Comparison of ENCODE assay signal across 14 cellular contexts in genomic region chr14:64734990-64735389, GRCh38. TPM values are rescaled to one million over a fixed set of nuclear protein-coding genes. Genes with fewer than 3 reads are reported as not detected.
A peak's percentile ranks its signal among the peaks of the same experiment; 100 is the strongest.
DNase-seq lines count a peak whose midpoint lies in the region; FAIRE-seq and TF ChIP-seq lines count a peak whose summit lies in the region.
"Had no signal": no experiment of that assay in that cellular context is flagged by ENCODE, and none has a peak within 500 bp of the region (broad histone marks: within the 10 kb centered on the region; RNA-seq: fewer than 3 reads in every experiment).

No MANE protein-coding gene starts in this region.

- H3K4me3 ChIP-seq in ascending aorta: no peak overlapping the region
- H3K4me3 ChIP-seq: skin epidermis, testis had no signal

- H3K27ac Mint-ChIP-seq in neural crest cell (ENCODE audit: unreplicated experiment): peak overlapping the region; percentile 70

- peaks cover 5% of the 10 kb centered on the region for H3K36me3 Mint-ChIP-seq in neural crest cell (ENCODE audit: low read depth)

- peak overlapping the region; percentile 38 to 48 for H3K27ac ChIP-seq in ascending aorta
- H3K27ac ChIP-seq: testis had no signal

- no peaks in the 10 kb centered on the region for H3K27me3 ChIP-seq in ascending aorta
- H3K27me3 ChIP-seq: testis had no signal

- H3K4me1 Mint-ChIP-seq in neural crest cell: peaks cover 14% of the 10 kb centered on the region

- peaks cover 4 to 7% of the 10 kb centered on the region in 2 donors for H3K4me1 ChIP-seq in ascending aorta
- H3K4me1 ChIP-seq: testis had no signal

- peak; percentile 83 for FAIRE-seq in HTR-8/SVneo (lab: Jason Lieb, UNC)
- FAIRE-seq: D721Med, frontal cortex had no signal

- H3K4me3 Mint-ChIP-seq in neural crest cell: no peak overlapping the region

- H3K9me3 Mint-ChIP-seq in neural crest cell: no peaks in the 10 kb centered on the region

- H3K9me3 ChIP-seq in ascending aorta: no peaks in the 10 kb centered on the region
- H3K9me3 ChIP-seq: testis had no signal

- H3K36me3 ChIP-seq in ascending aorta: peaks cover 43 to 66% of the 10 kb centered on the region in 2 donors

- DNase-seq in DMS 273 (lab: John Stamatoyannopoulos, UW; ENCODE audit: unreplicated experiment): peak; percentile 41
- DNase-seq in DMS 273 treated with DMSO at 0.1 percent for 48 hours (lab: John Stamatoyannopoulos, UW): no peak
- no peak for DNase-seq in HTR-8/SVneo (ENCODE audit: insufficient read length, low spot score)
- no peak for DNase-seq in ascending aorta (ENCODE audit: low spot score in 2 of 2)
- no peak for DNase-seq in neural crest cell (ENCODE audit: low read depth, low spot score)
- no peak for DNase-seq in HPDE6-E6E7 (ENCODE audit: extremely low spot score)
- DNase-seq in head of caudate nucleus: no peak
- no peak for DNase-seq in stimulated activated CD8-positive, alpha-beta memory T cell treated with anti-CD3 and anti-CD28 coated beads, Interleukin-4, amount 100 ng/mL, for 48 hours
- DNase-seq: 8988T; activated CD4-positive, CD25-positive, alpha-beta regulatory T cell treated with anti-CD3 and anti-CD28 coated beads, Interleukin-2, amount 50 U/mL, for 72 hours; testis had no signal

- TF ChIP-seq CTCF in ascending aorta (IDR thresholded peaks at IDR 0.05) (no peak), neural crest cell (conservative IDR thresholded peaks at IDR 0.05) (no peak)

- peaks cover 47% of the 10 kb centered on the region for H3K27me3 Mint-ChIP-seq in neural crest cell (ENCODE audit: low read depth)

- intact Hi-C loops in ascending aorta (cut with DNase I): no loop called here
- intact Hi-C loops in head of caudate nucleus (cut with DNase I): no loop called here

RNA-seq across cellular contexts. Expression of gene PLEKHG3, which starts 30.8 kb away (rescaled TPM):
- total RNA-seq in ascending aorta: 134 TPM
- 43.4 and 46.0 TPM in 2 replicates for total RNA-seq in neural crest cell
